Comparison of ENCODE assay signal across 1 cellular context in the genomic region with DNA sequence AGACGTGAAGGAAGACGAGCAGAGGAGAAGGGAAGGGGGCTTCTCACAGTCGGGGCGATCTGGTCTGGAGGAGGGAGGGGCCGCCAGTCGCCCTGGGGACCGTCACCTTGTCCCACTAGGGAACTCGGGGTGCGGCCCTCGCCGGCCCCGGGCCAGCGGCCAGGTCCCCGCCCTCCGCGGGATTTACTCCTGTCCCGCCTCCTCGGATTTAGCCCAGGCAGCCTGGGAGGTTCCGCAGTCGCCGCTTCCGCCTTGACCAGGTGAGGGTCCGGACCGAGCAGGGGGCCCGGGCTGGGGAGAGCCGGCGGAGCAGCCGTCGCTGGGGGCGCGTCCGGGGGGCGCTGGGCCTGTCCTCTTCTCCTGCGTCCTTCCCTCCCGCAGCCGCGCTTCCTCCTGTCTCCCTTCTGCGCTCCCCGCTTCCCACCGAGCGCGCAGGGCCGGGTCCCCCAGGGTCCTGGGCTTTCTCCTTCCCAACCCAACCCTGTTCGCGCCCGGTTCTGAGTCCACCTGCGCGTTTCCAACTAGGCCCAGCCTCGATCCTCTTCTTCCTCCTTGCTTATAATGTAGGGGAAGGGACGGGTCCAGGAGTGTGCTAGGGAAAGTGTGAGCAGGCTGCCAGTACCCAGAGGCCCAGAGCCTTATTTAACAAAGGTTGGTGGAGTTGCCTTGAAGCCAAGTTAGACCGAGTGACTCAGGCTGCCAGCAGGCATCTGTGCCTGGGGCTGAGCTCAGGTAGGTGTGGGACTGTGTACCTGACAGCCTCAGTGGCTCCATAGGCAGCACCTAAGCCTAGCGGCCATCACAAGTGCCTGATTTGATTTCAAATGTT.
TF ChIP-seq lines count a peak whose summit lies in the region.

A gene (plus strand): TSS at position 235 of the 829 bp plus-strand sequence. CDS start 1,838 bp downstream, outside the sequence.

TF ChIP-seq in HepG2, 621 proteins besides CTCF, POLR2A, EP300 and RAD21 (continued from another document and continues in another):
- TF ChIP-seq, protein P1, sequence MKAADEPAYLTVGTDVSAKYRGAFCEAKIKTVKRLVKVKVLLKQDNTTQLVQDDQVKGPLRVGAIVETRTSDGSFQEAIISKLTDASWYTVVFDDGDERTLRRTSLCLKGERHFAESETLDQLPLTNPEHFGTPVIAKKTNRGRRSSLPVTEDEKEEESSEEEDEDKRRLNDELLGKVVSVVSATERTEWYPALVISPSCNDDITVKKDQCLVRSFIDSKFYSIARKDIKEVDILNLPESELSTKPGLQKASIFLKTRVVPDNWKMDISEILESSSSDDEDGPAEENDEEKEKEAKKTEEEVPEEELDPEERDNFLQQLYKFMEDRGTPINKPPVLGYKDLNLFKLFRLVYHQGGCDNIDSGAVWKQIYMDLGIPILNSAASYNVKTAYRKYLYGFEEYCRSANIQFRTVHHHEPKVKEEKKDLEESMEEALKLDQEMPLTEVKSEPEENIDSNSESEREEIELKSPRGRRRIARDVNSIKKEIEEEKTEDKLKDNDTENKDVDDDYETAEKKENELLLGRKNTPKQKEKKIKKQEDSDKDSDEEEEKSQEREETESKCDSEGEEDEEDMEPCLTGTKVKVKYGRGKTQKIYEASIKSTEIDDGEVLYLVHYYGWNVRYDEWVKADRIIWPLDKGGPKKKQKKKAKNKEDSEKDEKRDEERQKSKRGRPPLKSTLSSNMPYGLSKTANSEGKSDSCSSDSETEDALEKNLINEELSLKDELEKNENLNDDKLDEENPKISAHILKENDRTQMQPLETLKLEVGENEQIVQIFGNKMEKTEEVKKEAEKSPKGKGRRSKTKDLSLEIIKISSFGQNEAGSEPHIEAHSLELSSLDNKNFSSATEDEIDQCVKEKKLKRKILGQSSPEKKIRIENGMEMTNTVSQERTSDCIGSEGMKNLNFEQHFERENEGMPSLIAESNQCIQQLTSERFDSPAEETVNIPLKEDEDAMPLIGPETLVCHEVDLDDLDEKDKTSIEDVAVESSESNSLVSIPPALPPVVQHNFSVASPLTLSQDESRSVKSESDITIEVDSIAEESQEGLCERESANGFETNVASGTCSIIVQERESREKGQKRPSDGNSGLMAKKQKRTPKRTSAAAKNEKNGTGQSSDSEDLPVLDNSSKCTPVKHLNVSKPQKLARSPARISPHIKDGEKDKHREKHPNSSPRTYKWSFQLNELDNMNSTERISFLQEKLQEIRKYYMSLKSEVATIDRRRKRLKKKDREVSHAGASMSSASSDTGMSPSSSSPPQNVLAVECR (CRISPR knock-in tag; IDR thresholded peaks at IDR 0.05; ENCODE audit: borderline replicate concordance): peak; percentile 83
- TF ChIP-seq, protein P2, sequence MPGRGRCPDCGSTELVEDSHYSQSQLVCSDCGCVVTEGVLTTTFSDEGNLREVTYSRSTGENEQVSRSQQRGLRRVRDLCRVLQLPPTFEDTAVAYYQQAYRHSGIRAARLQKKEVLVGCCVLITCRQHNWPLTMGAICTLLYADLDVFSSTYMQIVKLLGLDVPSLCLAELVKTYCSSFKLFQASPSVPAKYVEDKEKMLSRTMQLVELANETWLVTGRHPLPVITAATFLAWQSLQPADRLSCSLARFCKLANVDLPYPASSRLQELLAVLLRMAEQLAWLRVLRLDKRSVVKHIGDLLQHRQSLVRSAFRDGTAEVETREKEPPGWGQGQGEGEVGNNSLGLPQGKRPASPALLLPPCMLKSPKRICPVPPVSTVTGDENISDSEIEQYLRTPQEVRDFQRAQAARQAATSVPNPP (CRISPR knock-in tag; IDR thresholded peaks at IDR 0.05): no peak
- TF ChIP-seq ZNF777 (CRISPR knock-in tag; IDR thresholded peaks at IDR 0.05) (peak; percentile 69), ISL2 (CRISPR knock-in tag; IDR thresholded peaks at IDR 0.05) (peak; percentile 46; the same call in 1 of the 2 replicates), ZNF138 (CRISPR knock-in tag; IDR thresholded peaks at IDR 0.05; ENCODE audit: low read depth) (0 out of 2 replicates have a peak, but pooled peaks have one; percentile 48), RXRB (CRISPR knock-in tag; IDR thresholded peaks at IDR 0.05; ENCODE audit: borderline replicate concordance) (peak; percentile 21; the same call in 1 of the 2 replicates), ZNF382 (CRISPR knock-in tag; IDR thresholded peaks at IDR 0.05; ENCODE audit: borderline replicate concordance) (no peak), NR2C2 (CRISPR knock-in tag; IDR thresholded peaks at IDR 0.05; ENCODE audit: borderline replicate concordance) (0 out of 2 replicates have a peak, but pooled peaks have one; percentile 27), HNRNPLL (IDR thresholded peaks at IDR 0.05; ENCODE audit: low read depth, low read length, poor library complexity, severe bottlenecking) (peak; percentile 56), ZNF343 (CRISPR knock-in tag; IDR thresholded peaks at IDR 0.05) (peak; percentile 55; the same call in 1 of the 2 replicates), PHB2 (IDR thresholded peaks at IDR 0.05; ENCODE audit: partially characterized antibody) (no peak), ZNF607 (CRISPR knock-in tag; IDR thresholded peaks at IDR 0.05; ENCODE audit: borderline replicate concordance) (no peak), HDAC1 (CRISPR knock-in tag; IDR thresholded peaks at IDR 0.05) (peak; percentile 50; the same call in 1 of the 2 replicates), ZNF747 (CRISPR knock-in tag; IDR thresholded peaks at IDR 0.05; ENCODE audit: borderline replicate concordance) (no peak), ZFP90 (CRISPR knock-in tag; IDR thresholded peaks at IDR 0.05; ENCODE audit: borderline replicate concordance) (peak; percentile 36; the same call in 1 of the 2 replicates), PHF8 (CRISPR knock-in tag; IDR thresholded peaks at IDR 0.05) (peak; percentile 72), ZNF546 (CRISPR knock-in tag; conservative IDR thresholded peaks at IDR 0.05) (0 out of 2 replicates have a peak, but pooled peaks have one; percentile 35), MTA1 (CRISPR knock-in tag; IDR thresholded peaks at IDR 0.05; ENCODE audit: borderline replicate concordance) (0 out of 2 replicates have a peak, but pooled peaks have one; percentile 29), ZNF724P (CRISPR knock-in tag; IDR thresholded peaks at IDR 0.05; ENCODE audit: borderline replicate concordance) (peak; percentile 62; the same call in 1 of the 2 replicates), RBFOX2 (IDR thresholded peaks at IDR 0.05; ENCODE audit: low read depth, low read length) (peak; percentile 74), ZNF780A (CRISPR knock-in tag; IDR thresholded peaks at IDR 0.05) (no peak), BRCA1 (CRISPR knock-in tag; IDR thresholded peaks at IDR 0.05) (0 out of 2 replicates have a peak, but pooled peaks have one; percentile 41), ZNF124 (CRISPR knock-in tag; IDR thresholded peaks at IDR 0.05) (no peak), HMG20A (CRISPR knock-in tag; IDR thresholded peaks at IDR 0.05; ENCODE audit: borderline replicate concordance) (no peak)
- TF ChIP-seq, protein P3, sequence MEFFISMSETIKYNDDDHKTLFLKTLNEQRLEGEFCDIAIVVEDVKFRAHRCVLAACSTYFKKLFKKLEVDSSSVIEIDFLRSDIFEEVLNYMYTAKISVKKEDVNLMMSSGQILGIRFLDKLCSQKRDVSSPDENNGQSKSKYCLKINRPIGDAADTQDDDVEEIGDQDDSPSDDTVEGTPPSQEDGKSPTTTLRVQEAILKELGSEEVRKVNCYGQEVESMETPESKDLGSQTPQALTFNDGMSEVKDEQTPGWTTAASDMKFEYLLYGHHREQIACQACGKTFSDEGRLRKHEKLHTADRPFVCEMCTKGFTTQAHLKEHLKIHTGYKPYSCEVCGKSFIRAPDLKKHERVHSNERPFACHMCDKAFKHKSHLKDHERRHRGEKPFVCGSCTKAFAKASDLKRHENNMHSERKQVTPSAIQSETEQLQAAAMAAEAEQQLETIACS (CRISPR knock-in tag; IDR thresholded peaks at IDR 0.05): no peak
- TF ChIP-seq, protein P4, sequence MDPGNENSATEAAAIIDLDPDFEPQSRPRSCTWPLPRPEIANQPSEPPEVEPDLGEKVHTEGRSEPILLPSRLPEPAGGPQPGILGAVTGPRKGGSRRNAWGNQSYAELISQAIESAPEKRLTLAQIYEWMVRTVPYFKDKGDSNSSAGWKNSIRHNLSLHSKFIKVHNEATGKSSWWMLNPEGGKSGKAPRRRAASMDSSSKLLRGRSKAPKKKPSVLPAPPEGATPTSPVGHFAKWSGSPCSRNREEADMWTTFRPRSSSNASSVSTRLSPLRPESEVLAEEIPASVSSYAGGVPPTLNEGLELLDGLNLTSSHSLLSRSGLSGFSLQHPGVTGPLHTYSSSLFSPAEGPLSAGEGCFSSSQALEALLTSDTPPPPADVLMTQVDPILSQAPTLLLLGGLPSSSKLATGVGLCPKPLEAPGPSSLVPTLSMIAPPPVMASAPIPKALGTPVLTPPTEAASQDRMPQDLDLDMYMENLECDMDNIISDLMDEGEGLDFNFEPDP (CRISPR knock-in tag; conservative IDR thresholded peaks at IDR 0.05): peak; percentile 95; the same call in 1 of the 2 replicates
- TF ChIP-seq, protein P5, sequence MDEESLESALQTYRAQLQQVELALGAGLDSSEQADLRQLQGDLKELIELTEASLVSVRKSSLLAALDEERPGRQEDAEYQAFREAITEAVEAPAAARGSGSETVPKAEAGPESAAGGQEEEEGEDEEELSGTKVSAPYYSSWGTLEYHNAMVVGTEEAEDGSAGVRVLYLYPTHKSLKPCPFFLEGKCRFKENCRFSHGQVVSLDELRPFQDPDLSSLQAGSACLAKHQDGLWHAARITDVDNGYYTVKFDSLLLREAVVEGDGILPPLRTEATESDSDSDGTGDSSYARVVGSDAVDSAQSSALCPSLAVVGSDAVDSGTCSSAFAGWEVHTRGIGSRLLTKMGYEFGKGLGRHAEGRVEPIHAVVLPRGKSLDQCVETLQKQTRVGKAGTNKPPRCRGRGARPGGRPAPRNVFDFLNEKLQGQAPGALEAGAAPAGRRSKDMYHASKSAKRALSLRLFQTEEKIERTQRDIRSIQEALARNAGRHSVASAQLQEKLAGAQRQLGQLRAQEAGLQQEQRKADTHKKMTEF (CRISPR knock-in tag; IDR thresholded peaks at IDR 0.05): peak; percentile 42; the same call in 1 of the 2 replicates
- TF ChIP-seq, protein P6, sequence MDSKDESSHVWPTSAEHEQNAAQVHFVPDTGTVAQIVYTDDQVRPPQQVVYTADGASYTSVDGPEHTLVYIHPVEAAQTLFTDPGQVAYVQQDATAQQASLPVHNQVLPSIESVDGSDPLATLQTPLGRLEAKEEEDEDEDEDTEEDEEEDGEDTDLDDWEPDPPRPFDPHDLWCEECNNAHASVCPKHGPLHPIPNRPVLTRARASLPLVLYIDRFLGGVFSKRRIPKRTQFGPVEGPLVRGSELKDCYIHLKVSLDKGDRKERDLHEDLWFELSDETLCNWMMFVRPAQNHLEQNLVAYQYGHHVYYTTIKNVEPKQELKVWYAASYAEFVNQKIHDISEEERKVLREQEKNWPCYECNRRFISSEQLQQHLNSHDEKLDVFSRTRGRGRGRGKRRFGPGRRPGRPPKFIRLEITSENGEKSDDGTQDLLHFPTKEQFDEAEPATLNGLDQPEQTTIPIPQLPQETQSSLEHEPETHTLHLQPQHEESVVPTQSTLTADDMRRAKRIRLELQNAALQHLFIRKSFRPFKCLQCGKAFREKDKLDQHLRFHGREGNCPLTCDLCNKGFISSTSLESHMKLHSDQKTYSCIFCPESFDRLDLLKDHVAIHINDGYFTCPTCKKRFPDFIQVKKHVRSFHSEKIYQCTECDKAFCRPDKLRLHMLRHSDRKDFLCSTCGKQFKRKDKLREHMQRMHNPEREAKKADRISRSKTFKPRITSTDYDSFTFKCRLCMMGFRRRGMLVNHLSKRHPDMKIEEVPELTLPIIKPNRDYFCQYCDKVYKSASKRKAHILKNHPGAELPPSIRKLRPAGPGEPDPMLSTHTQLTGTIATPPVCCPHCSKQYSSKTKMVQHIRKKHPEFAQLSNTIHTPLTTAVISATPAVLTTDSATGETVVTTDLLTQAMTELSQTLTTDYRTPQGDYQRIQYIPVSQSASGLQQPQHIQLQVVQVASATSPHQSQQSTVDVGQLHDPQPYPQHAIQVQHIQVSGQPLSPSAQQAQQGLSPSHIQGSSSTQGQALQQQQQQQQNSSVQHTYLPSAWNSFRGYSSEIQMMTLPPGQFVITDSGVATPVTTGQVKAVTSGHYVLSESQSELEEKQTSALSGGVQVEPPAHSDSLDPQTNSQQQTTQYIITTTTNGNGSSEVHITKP (CRISPR knock-in tag; IDR thresholded peaks at IDR 0.05; ENCODE audit: low read depth): 0 out of 2 replicates have a peak, but pooled peaks have one; percentile 3
- TF ChIP-seq, protein P7, sequence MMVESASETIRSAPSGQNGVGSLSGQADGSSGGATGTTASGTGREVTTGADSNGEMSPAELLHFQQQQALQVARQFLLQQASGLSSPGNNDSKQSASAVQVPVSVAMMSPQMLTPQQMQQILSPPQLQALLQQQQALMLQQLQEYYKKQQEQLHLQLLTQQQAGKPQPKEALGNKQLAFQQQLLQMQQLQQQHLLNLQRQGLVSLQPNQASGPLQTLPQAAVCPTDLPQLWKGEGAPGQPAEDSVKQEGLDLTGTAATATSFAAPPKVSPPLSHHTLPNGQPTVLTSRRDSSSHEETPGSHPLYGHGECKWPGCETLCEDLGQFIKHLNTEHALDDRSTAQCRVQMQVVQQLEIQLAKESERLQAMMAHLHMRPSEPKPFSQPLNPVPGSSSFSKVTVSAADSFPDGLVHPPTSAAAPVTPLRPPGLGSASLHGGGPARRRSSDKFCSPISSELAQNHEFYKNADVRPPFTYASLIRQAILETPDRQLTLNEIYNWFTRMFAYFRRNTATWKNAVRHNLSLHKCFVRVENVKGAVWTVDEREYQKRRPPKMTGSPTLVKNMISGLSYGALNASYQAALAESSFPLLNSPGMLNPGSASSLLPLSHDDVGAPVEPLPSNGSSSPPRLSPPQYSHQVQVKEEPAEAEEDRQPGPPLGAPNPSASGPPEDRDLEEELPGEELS (CRISPR knock-in tag; IDR thresholded peaks at IDR 0.05): peak; percentile 24; the same call in 1 of the 2 replicates
- TF ChIP-seq, protein P8, sequence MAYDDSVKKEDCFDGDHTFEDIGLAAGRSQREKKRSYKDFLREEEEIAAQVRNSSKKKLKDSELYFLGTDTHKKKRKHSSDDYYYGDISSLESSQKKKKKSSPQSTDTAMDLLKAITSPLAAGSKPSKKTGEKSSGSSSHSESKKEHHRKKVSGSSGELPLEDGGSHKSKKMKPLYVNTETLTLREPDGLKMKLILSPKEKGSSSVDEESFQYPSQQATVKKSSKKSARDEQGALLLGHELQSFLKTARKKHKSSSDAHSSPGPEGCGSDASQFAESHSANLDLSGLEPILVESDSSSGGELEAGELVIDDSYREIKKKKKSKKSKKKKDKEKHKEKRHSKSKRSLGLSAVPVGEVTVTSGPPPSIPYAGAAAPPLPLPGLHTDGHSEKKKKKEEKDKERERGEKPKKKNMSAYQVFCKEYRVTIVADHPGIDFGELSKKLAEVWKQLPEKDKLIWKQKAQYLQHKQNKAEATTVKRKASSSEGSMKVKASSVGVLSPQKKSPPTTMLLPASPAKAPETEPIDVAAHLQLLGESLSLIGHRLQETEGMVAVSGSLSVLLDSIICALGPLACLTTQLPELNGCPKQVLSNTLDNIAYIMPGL (CRISPR knock-in tag; IDR thresholded peaks at IDR 0.05; ENCODE audit: borderline replicate concordance in 1 of 2, low read depth in 1 of 2): peak in 1 of 2 experiments; percentile 48; a peak in 1 of 4 replicates
